ENCODE assay signal across 1 cellular context in genomic region chr2:63589148-63589972, GRCh38.
TF ChIP-seq lines count a peak whose summit lies in the region.

No MANE protein-coding gene starts in this region.

TF ChIP-seq in K562, 482 proteins besides CTCF, POLR2A, EP300 and RAD21 (continued from another document):
- TF ChIP-seq ATF7 (IDR thresholded peaks at IDR 0.05) (no peak), AFF1 (IDR thresholded peaks at IDR 0.05; ENCODE audit: low read depth in 1 of 2, partially characterized antibody in 2 of 2) (peak in 1 of 2 experiments; percentile 49), TBP (optimal IDR thresholded peaks at IDR 0.05; ENCODE audit: low read depth, low read length) (peak; percentile 11), SREBF1 (IDR thresholded peaks at IDR 0.05; ENCODE audit: borderline replicate concordance, low read depth, low read length) (no peak), ZFP1 (CRISPR knock-in tag; IDR thresholded peaks at IDR 0.05) (no peak), DIDO1 (tag; IDR thresholded peaks at IDR 0.05; ENCODE audit: low read depth) (no peak), POLR3G (IDR thresholded peaks at IDR 0.05; ENCODE audit: extremely low read depth, insufficient read length, insufficient replicate concordance) (no peak), STAT6 (CRISPR knock-in tag; IDR thresholded peaks at IDR 0.05) (no peak), GABPA (tag; conservative IDR thresholded peaks at IDR 0.05; ENCODE audit: low read depth) (no peak), MAZ (CRISPR knock-in tag; conservative IDR thresholded peaks at IDR 0.05 in 1 of 2, IDR thresholded peaks at IDR 0.05 in 1 of 2) (0 out of 4 replicates have a peak, but pooled peaks of 1 of the 2 experiments have one; percentile 1), CREM (IDR thresholded peaks at IDR 0.05; ENCODE audit: low read depth) (peak; percentile 72), HDAC3 (IDR thresholded peaks at IDR 0.05; ENCODE audit: borderline replicate concordance, partially characterized antibody) (no peak), SMAD1 (IDR thresholded peaks at IDR 0.05; ENCODE audit: low read depth, low read length, partially characterized antibody) (no peak), ESRRA (IDR thresholded peaks at IDR 0.05; ENCODE audit: borderline replicate concordance, low read depth) (0 out of 2 replicates have a peak, but pooled peaks have one; percentile 6), TFAM (CRISPR knock-in tag; conservative IDR thresholded peaks at IDR 0.05) (no peak), ETV6 (IDR thresholded peaks at IDR 0.05; ENCODE audit: borderline replicate concordance in 1 of 2, low read depth in 2 of 2, low read length in 1 of 2) (no peak), ETV6 (CRISPR knock-in tag; IDR thresholded peaks at IDR 0.05; ENCODE audit: borderline replicate concordance) (no peak), E2F3 (CRISPR knock-in tag; IDR thresholded peaks at IDR 0.05) (no peak), HMBOX1 (IDR thresholded peaks at IDR 0.05) (0 out of 2 replicates have a peak, but pooled peaks have one; percentile 5), GTF2A2 (tag; IDR thresholded peaks at IDR 0.05) (no peak), YY1 (IDR thresholded peaks at IDR 0.05; ENCODE audit: borderline replicate concordance in 1 of 3, control insufficient read depth in 1 of 3, extremely low read depth in 1 of 3, insufficient read depth in 3 of 3, insufficient read length in 1 of 3, insufficient replicate concordance in 2 of 3, low read depth in 1 of 3, low read length in 2 of 3) (peak in 1 of 3 experiments; percentile 50), RBBP5 (IDR thresholded peaks at IDR 0.05; ENCODE audit: borderline replicate concordance, insufficient read depth, low read length, poor library complexity, severe bottlenecking) (peak; percentile 5), POLR2B (IDR thresholded peaks at IDR 0.05; ENCODE audit: low read depth, partially characterized antibody) (no peak), GATA2 (CRISPR knock-in tag; IDR thresholded peaks at IDR 0.05) (peak; percentile 69), ZZZ3 (IDR thresholded peaks at IDR 0.05) (no peak), FOXA3 (CRISPR knock-in tag; conservative IDR thresholded peaks at IDR 0.05 in 1 of 2, IDR thresholded peaks at IDR 0.05 in 1 of 2) (no peak), KAT7 (CRISPR knock-in tag; IDR thresholded peaks at IDR 0.05; ENCODE audit: borderline replicate concordance) (0 out of 2 replicates have a peak, but pooled peaks have one; percentile 5), ZNF395 (CRISPR knock-in tag; IDR thresholded peaks at IDR 0.05) (no peak), ZC3H8 (IDR thresholded peaks at IDR 0.05) (no peak), KLF1 (tag; IDR thresholded peaks at IDR 0.05) (no peak), KDM1A (IDR thresholded peaks at IDR 0.05) (peak in 1 of 2 experiments; percentile 59; a peak in 1 of 4 replicates), TEAD2 (tag; IDR thresholded peaks at IDR 0.05) (no peak), USF1 (CRISPR knock-in tag; IDR thresholded peaks at IDR 0.05) (0 out of 2 replicates have a peak, but pooled peaks have one; percentile 9), CBX8 (IDR thresholded peaks at IDR 0.05; ENCODE audit: borderline replicate concordance, extremely low read depth, low read depth, low read length, poor library complexity, severe bottlenecking) (no peak), ZNF444 (CRISPR knock-in tag; IDR thresholded peaks at IDR 0.05) (no peak)
